8 cellular contexts compared by ENCODE assay signal in the genomic region with DNA sequence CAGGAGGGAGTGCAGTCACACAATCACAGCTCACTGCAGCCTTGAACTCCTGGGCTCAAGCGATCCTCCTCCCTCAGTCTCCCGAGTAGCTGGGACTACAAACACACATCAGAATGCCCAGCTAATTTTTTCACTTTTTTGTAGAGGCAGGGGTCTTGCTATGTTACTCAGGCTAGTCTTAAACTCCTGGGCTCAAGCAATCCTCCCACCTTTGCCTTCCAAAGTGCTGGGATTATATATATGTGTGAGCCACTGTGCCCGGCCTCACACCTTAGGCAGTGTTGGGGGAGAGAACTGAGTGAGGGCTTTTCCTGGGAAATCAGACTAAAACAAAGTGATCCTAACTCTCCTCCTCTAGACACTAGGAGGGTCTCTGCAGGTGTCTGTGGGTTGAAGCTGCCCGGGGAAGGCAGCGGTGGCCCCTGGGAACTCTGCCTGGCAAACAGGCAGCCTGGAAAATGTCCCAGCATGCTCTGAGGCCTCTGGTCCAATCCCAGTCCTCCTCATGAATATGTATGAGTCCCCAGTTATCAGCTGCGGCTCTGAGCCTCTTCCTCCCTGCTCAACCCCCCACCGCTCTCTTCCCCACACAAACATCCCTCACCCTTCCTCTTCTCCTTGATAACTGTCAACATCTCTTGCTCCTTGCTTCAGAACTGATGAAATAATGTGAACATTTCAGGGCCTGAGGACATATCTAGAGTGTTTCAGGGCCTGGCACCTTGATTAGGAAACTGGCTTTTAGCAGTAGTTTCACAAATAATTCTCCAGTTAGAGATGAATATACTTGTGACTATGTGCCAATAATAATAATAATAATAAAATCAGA. TPM values are rescaled to one million over a fixed set of nuclear protein-coding genes. Genes with fewer than 3 reads are reported as not detected.
DNase-seq lines count a peak whose midpoint lies in the region; ATAC-seq and TF ChIP-seq lines count a peak whose summit lies in the region.

No MANE protein-coding gene starts in this region.

- ATAC-seq in CD8-positive, alpha-beta T cell: no peak

- no peak overlapping the region for H3K4me3 Mint-ChIP-seq in activated T-cell treated with anti-CD3 and anti-CD28 coated beads, Interleukin-2, amount 50 U/mL, for 24 hours
- no peak overlapping the region for H3K4me3 Mint-ChIP-seq in activated T-helper 2 cell treated with anti-CD3 and anti-CD28 coated beads, Interferon-gamma antibody, Interleukin-2, Interleukin-4, amounts not matched to agents 10 μg/mL and 5 μg/mL and 100 μg/mL, durations not matched to agents 14 hours and 24 hours and 36 hours (ENCODE audit: low read depth)
- H3K4me3 Mint-ChIP-seq in CD8-positive, alpha-beta T cell: no peak overlapping the region

- H3K9me3 Mint-ChIP-seq in activated T-cell treated with anti-CD3 and anti-CD28 coated beads, Interleukin-2, amount 50 U/mL, for 24 hours: no peaks in the 10 kb centered on the region
- H3K9me3 Mint-ChIP-seq in activated T-helper 2 cell treated with anti-CD3 and anti-CD28 coated beads, Interferon-gamma antibody, Interleukin-2, Interleukin-4, amounts not matched to agents 10 μg/mL and 5 μg/mL and 100 μg/mL, durations not matched to agents 14 hours and 24 hours and 36 hours: no peaks in the 10 kb centered on the region
- H3K9me3 Mint-ChIP-seq in CD8-positive, alpha-beta T cell: no peaks in the 10 kb centered on the region

- H3K27me3 ChIP-seq in ovary: no peaks in the 10 kb centered on the region
- H3K27me3 ChIP-seq in CD8-positive, alpha-beta T cell (ENCODE audit: insufficient read depth, low read length): no peaks in the 10 kb centered on the region

- intact Hi-C loops in activated T-helper 2 cell treated with anti-CD3 and anti-CD28 coated beads, Interferon-gamma antibody, Interleukin-2, Interleukin-4, amounts not matched to agents 10 μg/mL and 5 μg/mL and 100 μg/mL, durations not matched to agents 14 hours and 24 hours and 36 hours (cut with micrococcal nuclease): no loop called here
- intact Hi-C loops in cardiac septum (cut with DNase I): no loop called here
- intact Hi-C loops in ovary (cut with DNase I): no loop called here
- intact Hi-C loops in CD8-positive, alpha-beta T cell (cut with DNase I, micrococcal nuclease): no loop called here

- no peak for TF ChIP-seq EP300 in ovary (IDR thresholded peaks at IDR 0.05)

- no peak for TF ChIP-seq POLR2A in ovary (IDR thresholded peaks at IDR 0.05)

- H3K9me3 ChIP-seq in ovary: no peaks in the 10 kb centered on the region
- no peaks in the 10 kb centered on the region for H3K9me3 ChIP-seq in CD8-positive, alpha-beta T cell (ENCODE audit: low read length)

- WGBS in ovary, 3 donors: 29 to 40% (median 34%) methylated on average over 7 of the region's 7 CpGs

- no peak for TF ChIP-seq CTCF in ovary (IDR thresholded peaks at IDR 0.05)
- TF ChIP-seq CTCF in CD8-positive, alpha-beta T cell (IDR thresholded peaks at IDR 0.05): no peak

- no peak for DNase-seq in activated T-cell treated with anti-CD3 and anti-CD28 coated beads, Interleukin-2, amount 50 U/mL, for 24 hours
- no peak for DNase-seq in activated T-cell treated with anti-CD3 and anti-CD28 coated beads, Interleukin-2, amount 50 U/mL, for 48 hours
- peak; percentile 89 for DNase-seq in NCI-H2227 (lab: John Stamatoyannopoulos, UW; ENCODE audit: unreplicated experiment)
- no peak for DNase-seq in activated T-helper 2 cell treated with anti-CD3 and anti-CD28 coated beads, Interferon-gamma antibody, Interleukin-2, Interleukin-4, amounts not matched to agents 10 μg/mL and 5 μg/mL and 100 μg/mL, durations not matched to agents 14 hours and 24 hours and 36 hours (ENCODE audit: low spot score)
- peak; percentile 91 for DNase-seq in cardiac septum (ENCODE audit: low spot score)
- DNase-seq in ovary: peak; percentile 48 to 73 (median 59)
- DNase-seq in CD8-positive, alpha-beta T cell: no peak
- no peak for DNase-seq in DMS114 treated with DMSO at 0.1 percent for 48 hours (lab: John Stamatoyannopoulos, UW; ENCODE audit: unreplicated experiment)

- H3K4me1 ChIP-seq in ovary (ENCODE audit: insufficient read depth): no peaks in the 10 kb centered on the region
- peaks cover 9% of the 10 kb centered on the region for H3K4me1 ChIP-seq in CD8-positive, alpha-beta T cell (ENCODE audit: insufficient read depth, low read length)

- H3K36me3 Mint-ChIP-seq in activated T-cell treated with anti-CD3 and anti-CD28 coated beads, Interleukin-2, amount 50 U/mL, for 24 hours (ENCODE audit: low read depth): no peaks in the 10 kb centered on the region
- H3K36me3 Mint-ChIP-seq in activated T-helper 2 cell treated with anti-CD3 and anti-CD28 coated beads, Interferon-gamma antibody, Interleukin-2, Interleukin-4, amounts not matched to agents 10 μg/mL and 5 μg/mL and 100 μg/mL, durations not matched to agents 14 hours and 24 hours and 36 hours (ENCODE audit: low read depth): no peaks in the 10 kb centered on the region
- no peaks in the 10 kb centered on the region for H3K36me3 Mint-ChIP-seq in CD8-positive, alpha-beta T cell

- no peaks in the 10 kb centered on the region for H3K36me3 ChIP-seq in ovary
- H3K36me3 ChIP-seq in CD8-positive, alpha-beta T cell (ENCODE audit: insufficient read depth, low read length): no peaks in the 10 kb centered on the region

- POLR2A ChIA-PET in CD8-positive, alpha-beta T cell (lab: Charles Lee): interaction anchor here (0.7 to 1.1 kb wide), 2 partner anchors 9 to 360 kb away, joined by 4 read pairs; a partner anchor contains a TSS

- peaks cover 17% of the 10 kb centered on the region for H3K4me1 Mint-ChIP-seq in activated T-cell treated with anti-CD3 and anti-CD28 coated beads, Interleukin-2, amount 50 U/mL, for 24 hours (ENCODE audit: low read depth)
- peaks cover 22% of the 10 kb centered on the region for H3K4me1 Mint-ChIP-seq in activated T-helper 2 cell treated with anti-CD3 and anti-CD28 coated beads, Interferon-gamma antibody, Interleukin-2, Interleukin-4, amounts not matched to agents 10 μg/mL and 5 μg/mL and 100 μg/mL, durations not matched to agents 14 hours and 24 hours and 36 hours (ENCODE audit: low read depth)
- H3K4me1 Mint-ChIP-seq in CD8-positive, alpha-beta T cell (ENCODE audit: low read depth): peaks cover 7% of the 10 kb centered on the region

- CTCF ChIA-PET in CD8-positive, alpha-beta T cell (lab: Charles Lee): no interaction called here

- H3K27me3 Mint-ChIP-seq in activated T-cell treated with anti-CD3 and anti-CD28 coated beads, Interleukin-2, amount 50 U/mL, for 24 hours: no peaks in the 10 kb centered on the region
- H3K27me3 Mint-ChIP-seq in activated T-helper 2 cell treated with anti-CD3 and anti-CD28 coated beads, Interferon-gamma antibody, Interleukin-2, Interleukin-4, amounts not matched to agents 10 μg/mL and 5 μg/mL and 100 μg/mL, durations not matched to agents 14 hours and 24 hours and 36 hours (ENCODE audit: low read depth): peaks cover 8% of the 10 kb centered on the region
- H3K27me3 Mint-ChIP-seq in CD8-positive, alpha-beta T cell (ENCODE audit: low read depth): no peaks in the 10 kb centered on the region

- H3K27ac Mint-ChIP-seq in activated T-cell treated with anti-CD3 and anti-CD28 coated beads, Interleukin-2, amount 50 U/mL, for 24 hours: peak overlapping the region; percentile 34
- peak overlapping the region; percentile 25 for H3K27ac Mint-ChIP-seq in activated T-helper 2 cell treated with anti-CD3 and anti-CD28 coated beads, Interferon-gamma antibody, Interleukin-2, Interleukin-4, amounts not matched to agents 10 μg/mL and 5 μg/mL and 100 μg/mL, durations not matched to agents 14 hours and 24 hours and 36 hours
- H3K27ac Mint-ChIP-seq in CD8-positive, alpha-beta T cell: no peak overlapping the region

- H3K27ac ChIP-seq in ovary: no peak overlapping the region
- no peak overlapping the region for H3K27ac ChIP-seq in CD8-positive, alpha-beta T cell (ENCODE audit: low read depth, low read length)

- no peak overlapping the region for H3K4me3 ChIP-seq in ovary
- no peak overlapping the region for H3K4me3 ChIP-seq in CD8-positive, alpha-beta T cell (ENCODE audit: low read depth, low read length)

RNA-seq across cellular contexts. Expression of a gene that starts 7.9 kb away (rescaled TPM):
- 43.3 and 48.7 TPM in 2 replicates for total RNA-seq in activated T-helper 2 cell treated with anti-CD3 and anti-CD28 coated beads, Interferon-gamma antibody, Interleukin-2, Interleukin-4, amounts not matched to agents 10 μg/mL and 5 μg/mL and 100 μg/mL, durations not matched to agents 14 hours and 24 hours and 36 hours
- total RNA-seq in cardiac septum: 23.1 TPM
- 10 to 100 TPM; 20.9 to 36.9 (median 26.1) TPM for total RNA-seq in ovary
- 10 to 100 TPM in 1 of 2 donors, 1 to 10 TPM in 1; 5.7 to 12.3 TPM for polyA plus RNA-seq in ovary
- 10 to 100 TPM; 35.1 to 35.3 TPM for total RNA-seq in CD8-positive, alpha-beta T cell

RNA-seq across cellular contexts. Expression of a gene that starts 8.9 kb away (rescaled TPM):
- total RNA-seq in activated T-helper 2 cell treated with anti-CD3 and anti-CD28 coated beads, Interferon-gamma antibody, Interleukin-2, Interleukin-4, amounts not matched to agents 10 μg/mL and 5 μg/mL and 100 μg/mL, durations not matched to agents 14 hours and 24 hours and 36 hours: 34.7 and 37.5 TPM in 2 replicates
- total RNA-seq in cardiac septum: 32.3 TPM
- 10 to 100 TPM; 13.9 to 27.4 (median 25.5) TPM for total RNA-seq in ovary
- polyA plus RNA-seq in ovary: 10 to 100 TPM; 21.2 to 49.6 TPM
- total RNA-seq in CD8-positive, alpha-beta T cell: 10 to 100 TPM; 21.1 to 25.4 TPM

Comparison
In these comparisons a context has a peak if more than half of its experiments do, and no peak if none do; other contexts are left out.
1. DNase-seq: peak in NCI-H2227 (single experiment), cardiac septum (single experiment) and ovary (5 of 5); none in activated T-cell treated with anti-CD3 and anti-CD28 coated beads, Interleukin-2, amount 50 U/mL, for 24 hours (single experiment), activated T-cell treated with anti-CD3 and anti-CD28 coated beads, Interleukin-2, amount 50 U/mL, for 48 hours (0 of 2), activated T-helper 2 cell treated with anti-CD3 and anti-CD28 coated beads, Interferon-gamma antibody, Interleukin-2, Interleukin-4, amounts not matched to agents 10 μg/mL and 5 μg/mL and 100 μg/mL, durations not matched to agents 14 hours and 24 hours and 36 hours (single experiment), CD8-positive, alpha-beta T cell (0 of 7) and DMS114 treated with DMSO at 0.1 percent for 48 hours (single experiment).